In the genomic region with DNA sequence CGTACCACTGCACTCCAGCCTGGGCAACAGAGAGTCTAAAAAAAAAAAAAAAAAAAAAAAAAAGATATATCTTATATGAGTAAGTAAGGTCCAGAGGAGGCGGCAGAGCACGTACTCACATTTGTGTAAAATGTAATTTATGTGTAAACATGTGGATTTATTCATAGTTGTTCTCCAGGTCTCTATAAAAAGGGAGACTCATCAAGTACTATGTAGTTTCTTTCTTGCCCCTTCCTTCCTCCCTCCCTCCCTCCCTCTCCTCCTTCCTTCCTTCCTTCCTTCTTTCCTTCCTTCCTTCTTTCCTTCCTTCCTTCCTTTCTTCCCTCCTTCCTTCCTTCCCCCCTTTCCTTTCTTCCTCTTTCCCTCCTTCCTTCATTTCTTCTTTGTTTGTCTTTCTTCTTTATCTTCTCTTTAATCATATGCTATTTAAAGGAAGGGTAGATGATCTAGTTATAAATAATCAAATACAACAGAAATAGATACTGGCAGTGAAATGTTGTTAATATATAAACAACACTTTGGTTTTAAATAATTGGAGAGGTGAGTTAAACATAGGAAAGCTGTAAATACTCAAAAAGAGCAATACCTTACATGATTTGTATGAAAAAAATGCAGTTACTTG, we compare ENCODE assay signal across 12 cellular contexts.
DNase-seq lines count a peak whose midpoint lies in the region; ATAC-seq and TF ChIP-seq lines count a peak whose summit lies in the region.
"Had no signal": no experiment of that assay in that cellular context is flagged by ENCODE, and none has a peak within 500 bp of the region (broad histone marks: within the 10 kb centered on the region; RNA-seq: fewer than 3 reads in every experiment).

No MANE protein-coding gene starts in this region.

- ATAC-seq in right lobe of liver (no peak), HG03342 (IDR thresholded peaks at IDR 0.05; ENCODE audit: unreplicated experiment) (no peak)

- H3K36me3 ChIP-seq in mammary epithelial cell (ENCODE audit: insufficient read depth, low read length) (no peaks in the 10 kb centered on the region), Karpas-422 (ENCODE audit: insufficient read depth, low read length) (no peaks in the 10 kb centered on the region), right lobe of liver (no peaks in the 10 kb centered on the region)
- H3K36me3 ChIP-seq: MG63 had no signal

- H3K9me3 ChIP-seq in mammary epithelial cell (replicated peaks; ENCODE audit: insufficient read depth, low read length) (no peaks in the 10 kb centered on the region), Karpas-422 (ENCODE audit: low read length) (no peaks in the 10 kb centered on the region), right lobe of liver (no peaks in the 10 kb centered on the region)
- H3K9me3 ChIP-seq: MG63 had no signal

- no peak overlapping the region for H3K9ac ChIP-seq in mammary epithelial cell (ENCODE audit: insufficient read depth, low read length)
- H3K9ac ChIP-seq in Karpas-422 (ENCODE audit: low read length) = no peak overlapping the region

- CTCF ChIA-PET in MCF 10A (lab: Yijun Ruan, JAX) = interaction anchor here (0.6 to 5.0 kb wide), 25 partner anchors 9 to 989 kb away, joined by 3 to 38 read pairs (median 4); no protein-coding TSS in a partner anchor
- CTCF ChIA-PET in mammary epithelial cell (lab: Charles Lee; ENCODE audit: low non-redundant PET) = interaction anchor here (0.6 to 0.7 kb wide), 2 partner anchors 11 to 290 kb away, joined by 3 to 4 read pairs; no protein-coding TSS in a partner anchor

- no peaks in the 10 kb centered on the region for H3K4me1 Mint-ChIP-seq in MCF 10A (ENCODE audit: insufficient read depth, unreplicated experiment)

- H3K79me2 ChIP-seq in mammary epithelial cell (ENCODE audit: insufficient read depth, low read length) (no peaks in the 10 kb centered on the region), Karpas-422 (ENCODE audit: low read length) (no peaks in the 10 kb centered on the region)

- TF ChIP-seq CTCF in MCF 10A (IDR thresholded peaks at IDR 0.05; ENCODE audit: unreplicated experiment) = no peak
- TF ChIP-seq CTCF in mammary epithelial cell (conservative IDR thresholded peaks at IDR 0.05 in 1 of 2, IDR thresholded peaks at IDR 0.05 in 1 of 2; ENCODE audit: extremely low read depth in 1 of 2, insufficient read depth in 1 of 2, low read depth in 1 of 2, low read length in 2 of 2) = no peak
- no peak for TF ChIP-seq CTCF in right lobe of liver (IDR thresholded peaks at IDR 0.05)

- TF ChIP-seq POLR2A in right lobe of liver (IDR thresholded peaks at IDR 0.05) = no peak

- no peaks in the 10 kb centered on the region for H3K9me2 ChIP-seq in Karpas-422 (replicated peaks; ENCODE audit: insufficient read depth, low read length)

- H3K27me3 Mint-ChIP-seq in MCF 10A (ENCODE audit: insufficient read depth, unreplicated experiment) = no peaks in the 10 kb centered on the region

- no peak overlapping the region for H3K27ac ChIP-seq in mammary epithelial cell (ENCODE audit: insufficient read depth, low read depth, low read length)
- no peak overlapping the region for H3K27ac ChIP-seq in Karpas-422 (ENCODE audit: low read length)
- H3K27ac ChIP-seq in right lobe of liver = peak overlapping the region in 2 of 3 donors; percentile 77 to 78
- H3K27ac ChIP-seq: HL-60, RWPE1 had no signal

- BruUV-seq in MCF 10A (replicated peaks; lab: Mats Ljungman, UMichigan) (no TSS peak), mammary epithelial cell (replicated peaks; lab: Mats Ljungman, UMichigan) (no TSS peak)

- intact Hi-C loops in MCF 10A (cut with micrococcal nuclease) = loop anchor here (1.0 to 10.0 kb wide), 15 partner anchors 73 to 1301 kb away; a partner anchor contains a TSS
- intact Hi-C loops in mammary epithelial cell (cut with micrococcal nuclease) = loop anchor here (1.0 to 10.0 kb wide), 10 partner anchors 75 to 1301 kb away; a partner anchor contains a TSS
- intact Hi-C loops in right lobe of liver (cut with DNase I) = no loop called here

- H3K4me2 ChIP-seq in mammary epithelial cell (ENCODE audit: insufficient read depth, low read depth, low read length) = no peak overlapping the region
- H3K4me2 ChIP-seq in Karpas-422 (ENCODE audit: low read depth, low read length, poor library complexity, severe bottlenecking) = no peak overlapping the region

- dilution Hi-C loops in mammary epithelial cell (cut with HindIII; ENCODE audit: low sequenced_read_pairs) = no loop called here

- H3K4me3 Mint-ChIP-seq in MCF 10A (ENCODE audit: unreplicated experiment) = no peak overlapping the region
- H3K4me3 Mint-ChIP-seq: T-helper 1 cell treated with Interleukin-12 subunit alpha and Interleukin-12 subunit beta and Interleukin-4 antibody, amounts not matched to agents 30 μg/mL and 1 μg/mL, for 36 hours had no signal

- H3K36me3 Mint-ChIP-seq in MCF 10A (ENCODE audit: insufficient read depth, unreplicated experiment) = no peaks in the 10 kb centered on the region

- H3K27me3 ChIP-seq in mammary epithelial cell (ENCODE audit: insufficient read depth, low read length) (no peaks in the 10 kb centered on the region), Karpas-422 (ENCODE audit: low read length) (no peaks in the 10 kb centered on the region), right lobe of liver (no peaks in the 10 kb centered on the region)
- H3K27me3 ChIP-seq: MG63 had no signal

- peak overlapping the region; percentile 90 for H3K27ac Mint-ChIP-seq in MCF 10A (ENCODE audit: low read depth, unreplicated experiment)
- H3K27ac Mint-ChIP-seq: T-helper 1 cell treated with Interleukin-12 subunit alpha and Interleukin-12 subunit beta and Interleukin-4 antibody, amounts not matched to agents 30 μg/mL and 1 μg/mL, for 36 hours had no signal

- no peaks in the 10 kb centered on the region for H4K20me1 ChIP-seq in mammary epithelial cell (ENCODE audit: insufficient read depth, low read length)
- no peaks in the 10 kb centered on the region for H4K20me1 ChIP-seq in Karpas-422 (ENCODE audit: insufficient read depth, low read depth, low read length)

- peaks cover 11% of the 10 kb centered on the region for H3K9me3 Mint-ChIP-seq in MCF 10A (ENCODE audit: unreplicated experiment)
- H3K9me3 Mint-ChIP-seq: T-helper 1 cell treated with Interleukin-12 subunit alpha and Interleukin-12 subunit beta and Interleukin-4 antibody, amounts not matched to agents 30 μg/mL and 1 μg/mL, for 36 hours had no signal

- in situ Hi-C loops in mammary epithelial cell (cut with MboI; ENCODE audit: low sequenced_read_pairs in 2 of 2) = loop anchor here (25.0 kb wide), 2 partner anchors 368 to 1268 kb away; a partner anchor contains a TSS

- H3K4me3 ChIP-seq in mammary epithelial cell (replicated peaks in 1 of 3; ENCODE audit: insufficient read depth in 1 of 3, low read depth in 2 of 3, low read length in 3 of 3) = no peak overlapping the region
- H3K4me3 ChIP-seq in Karpas-422 (ENCODE audit: low read length) = no peak overlapping the region
- no peak overlapping the region for H3K4me3 ChIP-seq in right lobe of liver
- H3K4me3 ChIP-seq: MG63 had no signal

- 70% methylated on average over 3 of the region's 3 CpGs for WGBS in mammary epithelial cell (ENCODE audit: low coverage, missing lambda C conversion rate)
- 72% methylated on average over 3 of the region's 3 CpGs for WGBS in right lobe of liver (ENCODE audit: insufficient coverage, low coverage, low lambda C conversion rate, missing lambda C conversion rate)

- POLR2A ChIA-PET in MCF 10A (lab: Yijun Ruan, JAX) = interaction anchor here (0.6 to 2.9 kb wide), 10 partner anchors 9 to 584 kb away, joined by 3 to 16 read pairs (median 4); no protein-coding TSS in a partner anchor

- DNase-seq in MCF 10A (ENCODE audit: unreplicated experiment) = no peak
- DNase-seq in mammary epithelial cell = no peak
- peak; percentile 2 for DNase-seq in Karpas-422
- no peak for DNase-seq in right lobe of liver
- no peak for DNase-seq in NCI-H2196 (lab: John Stamatoyannopoulos, UW; ENCODE audit: unreplicated experiment)
- DNase-seq in NCI-H345 (lab: John Stamatoyannopoulos, UW) = no peak
- DNase-seq: 8988T, MG63 had no signal

- H3K4me1 ChIP-seq in mammary epithelial cell (ENCODE audit: insufficient read depth, low read length) = no peaks in the 10 kb centered on the region
- H3K4me1 ChIP-seq in Karpas-422 (ENCODE audit: low read length) = peaks cover 4% of the 10 kb centered on the region
- peaks cover 0 to 22% (median 4%) of the 10 kb centered on the region in 4 donors for H3K4me1 ChIP-seq in right lobe of liver

- H2AFZ ChIP-seq in mammary epithelial cell (ENCODE audit: low read depth, low read length) = no peak overlapping the region
- no peak overlapping the region for H2AFZ ChIP-seq in Karpas-422 (ENCODE audit: low read length)

Comparison
In these comparisons a context has a peak if more than half of its experiments do, and no peak if none do; other contexts are left out.
1. H3K27ac ChIP-seq: peak in right lobe of liver (2 of 3); none in mammary epithelial cell (single experiment) and Karpas-422 (single experiment).
2. intact Hi-C loops: an anchor here in MCF 10A (1.0 to 10.0 kb wide) and mammary epithelial cell (1.0 to 10.0 kb wide); none called in right lobe of liver.